ENCODE assay signal across 1 cellular context in genomic region chr20:57393321-57394086, GRCh38.
TF ChIP-seq lines count a peak whose summit lies in the region.

No MANE protein-coding gene starts in this region.

TF ChIP-seq in HEK293, 187 proteins besides CTCF, POLR2A, EP300 and RAD21 (continued from another document):
- TF ChIP-seq PRDM4 (tag by site-specific recombination; IDR thresholded peaks at IDR 0.05) (peak; percentile 40; the same call in 1 of the 2 replicates), OVOL3 (tag by site-specific recombination; IDR thresholded peaks at IDR 0.05) (no peak), ZNF664 (tag by site-specific recombination; IDR thresholded peaks at IDR 0.05) (no peak), TRIM28 (IDR thresholded peaks at IDR 0.05; ENCODE audit: borderline replicate concordance, low read length) (no peak), KLF17 (tag by site-specific recombination; IDR thresholded peaks at IDR 0.05) (0 out of 2 replicates have a peak, but pooled peaks have one; percentile 27)
